In genomic region chr19:1087813-1088418, GRCh38 we compare ENCODE assay signal across 9 cellular contexts. TPM values are rescaled to one million over a fixed set of nuclear protein-coding genes. Genes with fewer than 3 reads are reported as not detected.
DNase-seq lines count a peak whose midpoint lies in the region; ATAC-seq and TF ChIP-seq lines count a peak whose summit lies in the region.
"Had no signal": no experiment of that assay in that cellular context is flagged by ENCODE, and none has a peak within 500 bp of the region (broad histone marks: within the 10 kb centered on the region; RNA-seq: fewer than 3 reads in every experiment).

No MANE protein-coding gene starts in this region.

- intact Hi-C loops in CD4-positive, alpha-beta memory T cell (cut with micrococcal nuclease) = loop anchor here (1.0 kb wide), 3 partner anchors 11 to 31 kb away; no protein-coding TSS in a partner anchor
- intact Hi-C loops in mucosa of descending colon (cut with DNase I, micrococcal nuclease) = no loop called here

- no peaks in the 10 kb centered on the region for H3K9me3 Mint-ChIP-seq in CD4-positive, alpha-beta memory T cell

- peaks cover 14 to 67% (median 32%) of the 10 kb centered on the region in 4 donors for H3K4me1 Mint-ChIP-seq in CD4-positive, alpha-beta memory T cell

- peak overlapping the region; percentile 74 for H3K27ac ChIP-seq in CD4-positive, alpha-beta memory T cell (ENCODE audit: low read depth, low read length)
- H3K27ac ChIP-seq: tibial artery had no signal

- CTCF ChIA-PET in CD4-positive, alpha-beta memory T cell (lab: Charles Lee; ENCODE audit: partially characterized antibody) = interaction anchor here (0.8 to 17.9 kb wide), 9 partner anchors 9 to 156 kb away, joined by 3 to 219 read pairs (median 5); partner anchors contain the start of gene ARHGAP45

- no peak overlapping the region for H3K4me3 ChIP-seq in CD4-positive, alpha-beta memory T cell (ENCODE audit: low read length in 2 of 2)
- H3K4me3 ChIP-seq in adipocyte (ENCODE audit: low read length) (no peak overlapping the region), mucosa of descending colon (no peak overlapping the region)
- H3K4me3 ChIP-seq: tibial artery had no signal

- peak overlapping the region; percentile 2 for H3K9ac ChIP-seq in adipocyte (ENCODE audit: low read length)

- peaks cover 63% of the 10 kb centered on the region for H3K4me1 ChIP-seq in CD4-positive, alpha-beta memory T cell (ENCODE audit: insufficient read depth, low read length)
- peaks cover 6% of the 10 kb centered on the region for H3K4me1 ChIP-seq in adipocyte (ENCODE audit: control insufficient read depth, insufficient read depth, low read length)
- H3K4me1 ChIP-seq in mucosa of descending colon (ENCODE audit: low read depth) = peaks cover 15% of the 10 kb centered on the region

- peak overlapping the region; percentile 72 to 97 (median 93) for H3K27ac Mint-ChIP-seq in CD4-positive, alpha-beta memory T cell

- no peak for TF ChIP-seq CTCF in mucosa of descending colon (IDR thresholded peaks at IDR 0.05)

- H3K27me3 Mint-ChIP-seq in CD4-positive, alpha-beta memory T cell = no peaks in the 10 kb centered on the region

- DNase-seq in CD4-positive, alpha-beta memory T cell = peak; percentile 59 to 78 (median 65)
- DNase-seq in NAMALWA (ENCODE audit: low spot score) = peak; percentile 74
- DNase-seq in adipocyte (ENCODE audit: low read depth) = no peak
- DNase-seq in mucosa of descending colon = peak in 2 of 3 donors; percentile 61 to 81
- no peak for DNase-seq in effector CD4-positive, alpha-beta T cell

- ATAC-seq in mucosa of descending colon = peak; percentile 46
- ATAC-seq in HG03571 (IDR thresholded peaks at IDR 0.05; ENCODE audit: unreplicated experiment) = no peak
- ATAC-seq in HG02610 (IDR thresholded peaks at IDR 0.05; ENCODE audit: unreplicated experiment) = no peak
- no peak for ATAC-seq in HG03469 (IDR thresholded peaks at IDR 0.05; ENCODE audit: unreplicated experiment)

- peaks cover 20 to 42% of the 10 kb centered on the region in 2 donors for H3K36me3 Mint-ChIP-seq in CD4-positive, alpha-beta memory T cell

- no peaks in the 10 kb centered on the region for H3K9me3 ChIP-seq in CD4-positive, alpha-beta memory T cell (ENCODE audit: control insufficient read depth in 1 of 2, low read length in 2 of 2)
- no peaks in the 10 kb centered on the region for H3K9me3 ChIP-seq in adipocyte (ENCODE audit: control insufficient read depth, low read length)
- H3K9me3 ChIP-seq in mucosa of descending colon = no peaks in the 10 kb centered on the region
- H3K9me3 ChIP-seq: tibial artery had no signal

- peak overlapping the region in 5 of 8 donors; percentile 25 to 82 (median 69) for H3K4me3 Mint-ChIP-seq in CD4-positive, alpha-beta memory T cell

- no peaks in the 10 kb centered on the region for H3K27me3 ChIP-seq in CD4-positive, alpha-beta memory T cell (ENCODE audit: insufficient read depth, low read length)
- no peaks in the 10 kb centered on the region for H3K27me3 ChIP-seq in adipocyte (replicated peaks; ENCODE audit: control insufficient read depth, insufficient read depth, low read length)

- H3K36me3 ChIP-seq in CD4-positive, alpha-beta memory T cell (ENCODE audit: insufficient read depth, low read length) = peaks cover 46% of the 10 kb centered on the region
- H3K36me3 ChIP-seq in adipocyte (ENCODE audit: control insufficient read depth, insufficient read depth, low read length, severe bottlenecking) (peaks cover 48% of the 10 kb centered on the region), mucosa of descending colon (ENCODE audit: low read depth) (no peaks in the 10 kb centered on the region)

- POLR2A ChIA-PET in CD4-positive, alpha-beta memory T cell (lab: Charles Lee; ENCODE audit: partially characterized antibody) = interaction anchor here (0.7 to 57.1 kb wide), 19 partner anchors 2 to 187 kb away, joined by 3 to 3893 read pairs (median 5); partner anchors contain the start of genes ABCA7, ARHGAP45, CIRBP and CNN2

RNA-seq across cellular contexts. Expression of gene POLR2E, which starts 7.3 kb away (rescaled TPM):
- 10 to 100 TPM; 76.0 to 80.0 TPM for total RNA-seq in CD4-positive, alpha-beta memory T cell
- 100 to 1,000 TPM; 167 to 197 TPM for polyA plus RNA-seq in CD4-positive, alpha-beta memory T cell
- total RNA-seq in mucosa of descending colon = 100 to 1,000 TPM; 108 to 138 (median 133) TPM

RNA-seq across cellular contexts. Expression of gene GPX4, which starts 15.9 kb away (rescaled TPM):
- 100 to 1,000 TPM; 210 to 220 TPM for total RNA-seq in CD4-positive, alpha-beta memory T cell
- 100 to 1,000 TPM; 399 to 406 TPM for polyA plus RNA-seq in CD4-positive, alpha-beta memory T cell
- 100 to 1,000 TPM; 126 to 187 (median 144) TPM for total RNA-seq in mucosa of descending colon

RNA-seq across cellular contexts. Expression of gene ARHGAP45, which starts 20.9 kb away (rescaled TPM):
- 100 to 1,000 TPM; 834 to 836 TPM for total RNA-seq in CD4-positive, alpha-beta memory T cell
- polyA plus RNA-seq in CD4-positive, alpha-beta memory T cell = 100 to 1,000 TPM; 222 to 501 TPM
- 10 to 100 TPM; 33.9 to 64.3 (median 58.8) TPM for total RNA-seq in mucosa of descending colon

RNA-seq across cellular contexts. Expression of gene ABCA7, which starts 48.0 kb away (rescaled TPM):
- total RNA-seq in CD4-positive, alpha-beta memory T cell = 100 to 1,000 TPM; 313 to 319 TPM
- polyA plus RNA-seq in CD4-positive, alpha-beta memory T cell = 10 to 100 TPM; 10.7 to 11.2 TPM
- 10 to 100 TPM; 23.5 to 25.6 (median 25.6) TPM for total RNA-seq in mucosa of descending colon

Comparison
In these comparisons a context has a peak if more than half of its experiments do, and no peak if none do; other contexts are left out.
1. DNase-seq: peak in CD4-positive, alpha-beta memory T cell (5 of 5), NAMALWA (single experiment) and mucosa of descending colon (2 of 3); none in adipocyte (single experiment) and effector CD4-positive, alpha-beta T cell (single experiment).
2. RNA of gene ARHGAP45, which starts 20.9 kb away (total RNA-seq): 834 to 836 TPM in CD4-positive, alpha-beta memory T cell; 33.9 to 64.3 TPM in mucosa of descending colon; every median in the first group is over 10 times any median in the second.